In the genomic region with DNA sequence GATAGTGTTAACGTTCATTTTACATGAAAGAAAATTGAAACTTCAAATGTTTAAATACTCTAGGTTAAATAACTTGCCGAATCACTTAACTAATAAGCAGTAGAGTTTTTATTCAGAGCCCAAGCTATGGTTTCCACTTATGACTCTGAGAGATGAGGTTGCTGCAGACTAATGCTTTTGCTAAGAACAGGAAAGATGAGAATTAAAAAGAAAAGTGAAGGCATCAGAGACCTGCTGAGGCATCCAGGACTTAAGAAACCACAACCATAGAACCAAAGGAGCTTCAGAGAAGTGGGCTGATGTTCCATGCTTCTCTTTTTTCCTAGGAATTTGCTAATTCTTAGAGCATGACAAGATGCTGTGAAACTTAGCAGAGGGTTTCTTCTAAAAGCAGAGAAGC, we compare ENCODE assay signal across 15 cellular contexts.
"Had no signal": no experiment of that assay in that cellular context is flagged by ENCODE, and none has a peak within 500 bp of the region (broad histone marks: within the 10 kb centered on the region; RNA-seq: fewer than 3 reads in every experiment).

No MANE protein-coding gene starts in this region.

- H3K4me1 ChIP-seq: breast epithelium, right lobe of liver had no signal

- H3K4me3 Mint-ChIP-seq: activated naive CD4-positive, alpha-beta T cell treated with anti-CD3 and anti-CD28 coated beads, Interleukin-2, amount 10 ng/mL, durations not matched to agents 7 days and 5 days; endodermal cell; stimulated activated naive CD8-positive, alpha-beta T cell treated with anti-CD3 and anti-CD28 coated beads, Interleukin-15, Interleukin-2, amounts not matched to agents 100 ng/mL and 50 ng/mL, for 24 hours had no signal

- H3K27me3 ChIP-seq: breast epithelium, right lobe of liver, spleen, testis, upper lobe of right lung had no signal

- H3K9me3 ChIP-seq: breast epithelium, psoas muscle, right lobe of liver, spleen, testis, upper lobe of right lung had no signal

- H3K27me3 Mint-ChIP-seq: activated naive CD4-positive, alpha-beta T cell treated with anti-CD3 and anti-CD28 coated beads, Interleukin-2, amount 10 ng/mL, durations not matched to agents 7 days and 5 days; stimulated activated naive CD8-positive, alpha-beta T cell treated with anti-CD3 and anti-CD28 coated beads, Interleukin-15, Interleukin-2, amounts not matched to agents 100 ng/mL and 50 ng/mL, for 24 hours had no signal

- H3K27ac Mint-ChIP-seq: activated naive CD4-positive, alpha-beta T cell treated with anti-CD3 and anti-CD28 coated beads, Interleukin-2, amount 10 ng/mL, durations not matched to agents 7 days and 5 days; endodermal cell; stimulated activated naive CD8-positive, alpha-beta T cell treated with anti-CD3 and anti-CD28 coated beads, Interleukin-15, Interleukin-2, amounts not matched to agents 100 ng/mL and 50 ng/mL, for 24 hours had no signal

- DNase-seq: activated CD4-positive, CD25-positive, alpha-beta regulatory T cell; activated CD8-positive, alpha-beta memory T cell treated with anti-CD3 and anti-CD28 coated beads for 24 hours; activated naive CD4-positive, alpha-beta T cell treated with anti-CD3 and anti-CD28 coated beads, Interleukin-2, amount 10 ng/mL, durations not matched to agents 7 days and 5 days; endodermal cell; erythroblast; hippocampal formation; left ventricle myocardium superior; mesenchymal stem cell; psoas muscle; right lobe of liver; spleen; testis; upper lobe of right lung had no signal

- H3K4me3 ChIP-seq: breast epithelium, psoas muscle, right lobe of liver, spleen, testis, upper lobe of right lung had no signal

- ATAC-seq: left ventricle myocardium superior, psoas muscle, right lobe of liver, upper lobe of right lung had no signal

- H3K36me3 ChIP-seq: breast epithelium, right lobe of liver, spleen, upper lobe of right lung had no signal

- H3K27ac ChIP-seq: breast epithelium, psoas muscle, right lobe of liver, spleen, testis, upper lobe of right lung had no signal

- H3K9me3 Mint-ChIP-seq: activated naive CD4-positive, alpha-beta T cell treated with anti-CD3 and anti-CD28 coated beads, Interleukin-2, amount 10 ng/mL, durations not matched to agents 7 days and 5 days; endodermal cell; stimulated activated naive CD8-positive, alpha-beta T cell treated with anti-CD3 and anti-CD28 coated beads, Interleukin-15, Interleukin-2, amounts not matched to agents 100 ng/mL and 50 ng/mL, for 24 hours had no signal

- H3K4me1 Mint-ChIP-seq: endodermal cell had no signal
